ENCODE assay signal across 18 cellular contexts in the genomic region with DNA sequence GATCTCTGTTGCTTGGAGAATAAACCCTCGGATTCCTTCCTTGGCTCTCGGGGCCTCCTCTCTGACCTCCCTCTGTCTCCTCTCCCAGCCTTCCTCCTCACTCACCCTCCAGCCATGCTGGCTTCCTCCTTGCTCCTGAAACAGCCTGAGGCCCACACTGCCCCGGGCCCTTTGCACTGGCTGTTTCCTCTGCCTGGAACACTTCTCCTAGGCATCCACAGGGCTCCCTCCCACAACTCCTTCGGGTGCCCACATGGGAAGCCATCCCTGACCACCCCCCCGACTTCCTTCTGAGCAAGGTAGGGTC.
DNase-seq lines count a peak whose midpoint lies in the region; ATAC-seq and TF ChIP-seq lines count a peak whose summit lies in the region.
"Had no signal": no experiment of that assay in that cellular context is flagged by ENCODE, and none has a peak within 500 bp of the region (broad histone marks: within the 10 kb centered on the region; RNA-seq: fewer than 3 reads in every experiment).

No MANE protein-coding gene starts in this region.

- peak overlapping the region; percentile 78 for H3K27ac Mint-ChIP-seq in HFFc6
- H3K27ac Mint-ChIP-seq: activated CD4-positive, alpha-beta memory T cell treated with anti-CD3 and anti-CD28 coated beads, Interleukin-2, amount 10 ng/mL, durations not matched to agents 7 days and 5 days; endodermal cell had no signal

- no peaks in the 10 kb centered on the region for H3K9me3 Mint-ChIP-seq in HFFc6
- H3K9me3 Mint-ChIP-seq: activated CD4-positive, alpha-beta memory T cell treated with anti-CD3 and anti-CD28 coated beads, Interleukin-2, amount 10 ng/mL, durations not matched to agents 7 days and 5 days; endodermal cell had no signal

- H3K79me2 ChIP-seq in Karpas-422 (ENCODE audit: low read length): no peaks in the 10 kb centered on the region

- H3K27me3 ChIP-seq in duodenal mucosa (ENCODE audit: control insufficient read depth in 1 of 2, insufficient read depth in 2 of 2, low read length in 2 of 2) (no peaks in the 10 kb centered on the region), stomach (no peaks in the 10 kb centered on the region), Karpas-422 (ENCODE audit: low read length) (no peaks in the 10 kb centered on the region)
- H3K27me3 ChIP-seq: ovary had no signal

- TF ChIP-seq POLR2A in stomach (IDR thresholded peaks at IDR 0.05): no peak

- H3K27ac ChIP-seq in duodenal mucosa (ENCODE audit: low read depth, low read length) (peak overlapping the region; percentile 5), stomach (peak overlapping the region in 4 of 5 donors; percentile 57 to 83 (median 69)), Karpas-422 (ENCODE audit: low read length) (no peak overlapping the region)

- H3K9me3 ChIP-seq in duodenal mucosa (ENCODE audit: control insufficient read depth in 1 of 2, low read length in 2 of 2) (no peaks in the 10 kb centered on the region), mucosa of descending colon (no peaks in the 10 kb centered on the region), stomach (no peaks in the 10 kb centered on the region), Karpas-422 (ENCODE audit: low read length) (no peaks in the 10 kb centered on the region)
- H3K9me3 ChIP-seq: ovary had no signal

- 67 to 79% (median 74%) methylated on average over 5 of the region's 5 CpGs for WGBS in stomach, 5 donors

- H2AFZ ChIP-seq in Karpas-422 (ENCODE audit: low read length): no peak overlapping the region

- H3K4me2 ChIP-seq in Karpas-422 (ENCODE audit: low read depth, low read length, poor library complexity, severe bottlenecking): no peak overlapping the region

- no peaks in the 10 kb centered on the region for H4K20me1 ChIP-seq in Karpas-422 (ENCODE audit: insufficient read depth, low read depth, low read length)

- intact Hi-C loops in mucosa of descending colon (cut with DNase I, micrococcal nuclease) (no loop called here), stomach (cut with DNase I; ENCODE audit: low total_unique reads) (no loop called here)

- H3K4me3 ChIP-seq in duodenal mucosa (ENCODE audit: low read depth in 1 of 2, low read length in 2 of 2) (no peak overlapping the region), mucosa of descending colon (no peak overlapping the region), stomach (no peak overlapping the region), Karpas-422 (ENCODE audit: low read length) (no peak overlapping the region)
- H3K4me3 ChIP-seq: ovary had no signal

- no peak for DNase-seq in HFFc6
- peak in 1 of 3 donors; percentile 32 for DNase-seq in mucosa of descending colon
- no peak for DNase-seq in stomach
- DNase-seq in Karpas-422: no peak
- no peak for DNase-seq in germinal center (ENCODE audit: low spot score)
- no peak for DNase-seq in HK-2 (ENCODE audit: unreplicated experiment)
- no peak for DNase-seq in T-helper 9 cell
- DNase-seq: activated CD4-positive, alpha-beta memory T cell treated with anti-CD3 and anti-CD28 coated beads, Interleukin-2, amount 10 ng/mL, durations not matched to agents 7 days and 5 days; activated effector memory CD4-positive, alpha-beta T cell treated with anti-CD3 and anti-CD28 coated beads, Interleukin-2, amount 50 U/mL, for 16 hours; DMS79 treated with DMSO at 0.1 percent for 48 hours; kidney glomerular epithelial cell; NCI-H1436; NCI-H524; RPMI8226; stimulated activated CD4-positive, alpha-beta T cell treated with anti-CD3 and anti-CD28 coated beads, Interleukin-1b, Interleukin-23, amount 100 ng/mL, for 48 hours had no signal

- peak; percentile 2 for ATAC-seq in mucosa of descending colon

- H3K4me3 Mint-ChIP-seq in HFFc6: no peak overlapping the region
- H3K4me3 Mint-ChIP-seq: activated CD4-positive, alpha-beta memory T cell treated with anti-CD3 and anti-CD28 coated beads, Interleukin-2, amount 10 ng/mL, durations not matched to agents 7 days and 5 days; endodermal cell had no signal

- H3K27me3 Mint-ChIP-seq in HFFc6 (ENCODE audit: insufficient read depth): peaks cover 13% of the 10 kb centered on the region
- H3K27me3 Mint-ChIP-seq: activated CD4-positive, alpha-beta memory T cell treated with anti-CD3 and anti-CD28 coated beads, Interleukin-2, amount 10 ng/mL, durations not matched to agents 7 days and 5 days had no signal

- no peaks in the 10 kb centered on the region for H3K36me3 Mint-ChIP-seq in HFFc6 (ENCODE audit: low read depth)

- peaks cover 22% of the 10 kb centered on the region for H3K4me1 Mint-ChIP-seq in HFFc6 (ENCODE audit: low read depth)
- H3K4me1 Mint-ChIP-seq: endodermal cell had no signal

- TF ChIP-seq EP300 in stomach (IDR thresholded peaks at IDR 0.05): no peak

- H3K9ac ChIP-seq in duodenal mucosa (ENCODE audit: low read depth in 1 of 2, low read length in 2 of 2) (no peak overlapping the region), Karpas-422 (ENCODE audit: low read length) (no peak overlapping the region)

- H3K4me1 ChIP-seq in duodenal mucosa (ENCODE audit: control insufficient read depth in 1 of 2, insufficient read depth in 2 of 2, low read length in 2 of 2): peaks cover 24 to 31% of the 10 kb centered on the region in 2 donors
- H3K4me1 ChIP-seq in mucosa of descending colon (ENCODE audit: low read depth): no peaks in the 10 kb centered on the region
- H3K4me1 ChIP-seq in stomach: peaks cover 13 to 42% (median 25%) of the 10 kb centered on the region in 4 donors
- H3K4me1 ChIP-seq in Karpas-422 (ENCODE audit: low read length): no peaks in the 10 kb centered on the region

- H3K9me2 ChIP-seq in Karpas-422 (replicated peaks; ENCODE audit: insufficient read depth, low read length): no peaks in the 10 kb centered on the region

- H3K36me3 ChIP-seq in duodenal mucosa (ENCODE audit: control insufficient read depth in 1 of 2, insufficient read depth in 2 of 2, low read length in 2 of 2): no peaks in the 10 kb centered on the region
- H3K36me3 ChIP-seq in mucosa of descending colon (ENCODE audit: low read depth): no peaks in the 10 kb centered on the region
- no peaks in the 10 kb centered on the region for H3K36me3 ChIP-seq in stomach
- no peaks in the 10 kb centered on the region for H3K36me3 ChIP-seq in Karpas-422 (ENCODE audit: insufficient read depth, low read length)
- H3K36me3 ChIP-seq: ovary had no signal

- no peak for TF ChIP-seq CTCF in HFFc6 (IDR thresholded peaks at IDR 0.05)
- TF ChIP-seq CTCF in mucosa of descending colon (IDR thresholded peaks at IDR 0.05): no peak
- TF ChIP-seq CTCF in stomach (IDR thresholded peaks at IDR 0.05): no peak
